28 cellular contexts compared by ENCODE assay signal in genomic region chr5:28984642-28985041, GRCh38.
"Had no signal": no experiment of that assay in that cellular context is flagged by ENCODE, and none has a peak within 500 bp of the region (broad histone marks: within the 10 kb centered on the region; RNA-seq: fewer than 3 reads in every experiment).

No MANE protein-coding gene starts in this region.

- H3K4me3 ChIP-seq: colonic mucosa, coronary artery, dorsolateral prefrontal cortex, esophagus muscularis mucosa, esophagus squamous epithelium, gastrocnemius medialis, gastroesophageal sphincter, heart left ventricle, heart right ventricle had no signal

- H3K27me3 ChIP-seq: colonic mucosa, dorsolateral prefrontal cortex, esophagus muscularis mucosa, esophagus squamous epithelium, foreskin keratinocyte, gastrocnemius medialis, gastroesophageal sphincter, heart left ventricle, heart right ventricle had no signal

- H3K4me1 ChIP-seq: colonic mucosa, esophagus muscularis mucosa, esophagus squamous epithelium, foreskin keratinocyte, gastrocnemius medialis, gastroesophageal sphincter, heart left ventricle, heart right ventricle had no signal

- H3K9me3 ChIP-seq: colonic mucosa had no signal

- FAIRE-seq: colon, endometrium, endothelial cell of umbilical vein, frontal cortex had no signal

- H3K36me3 ChIP-seq: colonic mucosa, esophagus muscularis mucosa, esophagus squamous epithelium, gastrocnemius medialis, gastroesophageal sphincter, heart left ventricle, heart right ventricle had no signal

- H3K27ac ChIP-seq: colonic mucosa, coronary artery, dorsolateral prefrontal cortex, epithelial cell of prostate, esophagus muscularis mucosa, esophagus squamous epithelium, foreskin keratinocyte, gastrocnemius medialis, gastroesophageal sphincter, heart left ventricle, heart right ventricle had no signal

- DNase-seq: colonic mucosa; cortex of kidney; dermis blood vessel endothelial cell; dorsolateral prefrontal cortex; effector CD4-positive, alpha-beta T cell; effector CD8-positive, alpha-beta T cell; effector memory CD4-positive, alpha-beta T cell; effector memory CD8-positive, alpha-beta T cell; endodermal cell; erythroblast; esophagus squamous epithelium; foreskin fibroblast; foreskin keratinocyte; foreskin melanocyte; gastrocnemius medialis; glutamatergic neuron; head of caudate nucleus; heart left ventricle; heart right ventricle had no signal

- ATAC-seq: effector memory CD8-positive, alpha-beta T cell; esophagus mucosa; foreskin keratinocyte; gastrocnemius medialis; gastroesophageal sphincter; heart left ventricle; heart right ventricle had no signal
